24 cellular contexts compared by ENCODE assay signal in genomic region chr6:5855787-5856186, GRCh38.
DNase-seq lines count a peak whose midpoint lies in the region; ATAC-seq and TF ChIP-seq lines count a peak whose summit lies in the region.
"Had no signal": no experiment of that assay in that cellular context is flagged by ENCODE, and none has a peak within 500 bp of the region (broad histone marks: within the 10 kb centered on the region; RNA-seq: fewer than 3 reads in every experiment).

No MANE protein-coding gene starts in this region.

- no peak overlapping the region for H2BK5ac ChIP-seq in neuronal stem cell (ENCODE audit: low read length)

- H3K9me3 ChIP-seq in neuronal stem cell (replicated peaks in 1 of 2; ENCODE audit: control insufficient read depth in 2 of 2, insufficient read depth in 1 of 2, low read depth in 1 of 2, low read length in 2 of 2): no peaks in the 10 kb centered on the region
- H3K9me3 ChIP-seq: BE2C, SJSA1 had no signal

- no peak overlapping the region for H2AFZ ChIP-seq in neuronal stem cell (ENCODE audit: low read length)
- H2AFZ ChIP-seq: PC-9 had no signal

- H3K36me3 Mint-ChIP-seq in glutamatergic neuron (ENCODE audit: unreplicated experiment): peaks cover 5% of the 10 kb centered on the region

- no peak overlapping the region for H4K8ac ChIP-seq in neuronal stem cell (ENCODE audit: low read depth, low read length)

- WGBS in neuronal stem cell (ENCODE audit: extremely low coverage in 2 of 2, insufficient read length in 2 of 2, insufficient replicate concordance in 1 of 2), 2 donors: no CpG with 5 or more reads among the region's 3 CpGs

- peak overlapping the region; percentile 65 for H3K4me3 Mint-ChIP-seq in glutamatergic neuron (ENCODE audit: unreplicated experiment)

- no peak overlapping the region for H4K91ac ChIP-seq in neuronal stem cell (ENCODE audit: low read depth, low read length, poor library complexity)

- H3K4ac ChIP-seq in neuronal stem cell (ENCODE audit: low read length): no peak overlapping the region

- peaks cover 32% of the 10 kb centered on the region for H3K4me1 Mint-ChIP-seq in glutamatergic neuron (ENCODE audit: low read depth, unreplicated experiment)

- H3K79me1 ChIP-seq in neuronal stem cell (ENCODE audit: low read depth, low read length): no peaks in the 10 kb centered on the region

- H3K18ac ChIP-seq in neuronal stem cell (ENCODE audit: low read length): peak overlapping the region; percentile 76

- ATAC-seq in GM21717 (IDR thresholded peaks at IDR 0.05; ENCODE audit: unreplicated experiment) (no peak), left cardiac atrium (no peak)
- ATAC-seq: Right ventricle myocardium inferior had no signal

- H2BK120ac ChIP-seq in neuronal stem cell (ENCODE audit: low read depth, low read length): no peak overlapping the region

- no peak overlapping the region for H3K14ac ChIP-seq in neuronal stem cell (ENCODE audit: low read length)

- H3K4me1 ChIP-seq in neuronal stem cell (ENCODE audit: control insufficient read depth in 2 of 2, insufficient read depth in 1 of 2, low read depth in 1 of 2, low read length in 2 of 2): peaks cover 4 to 10% of the 10 kb centered on the region in 2 donors
- H3K4me1 ChIP-seq: BE2C, SJSA1 had no signal

- intact Hi-C loops in left cardiac atrium (cut with DNase I): no loop called here

- H3K27ac Mint-ChIP-seq in glutamatergic neuron (ENCODE audit: unreplicated experiment): peak overlapping the region; percentile 91

- H3K4me3 ChIP-seq in neuronal stem cell (ENCODE audit: low read length in 2 of 2): no peak overlapping the region
- H3K4me3 ChIP-seq: PC-9, SJSA1 had no signal

- DNase-seq in NCI-H1694 treated with DMSO at 0.1 percent for 48 hours (lab: John Stamatoyannopoulos, UW): peak; percentile 19
- DNase-seq in NCI-H1694 (lab: John Stamatoyannopoulos, UW): no peak
- peak; percentile 47 for DNase-seq in ELF-1 (ENCODE audit: low read depth, low spot score)
- DNase-seq in glutamatergic neuron: no peak
- DNase-seq in neuronal stem cell (ENCODE audit: low spot score): no peak
- DNase-seq in H4 (ENCODE audit: low spot score): no peak
- no peak for DNase-seq in left cardiac atrium
- DNase-seq: 8988T, ACHN, BE2C, Calu3, DMS53, GOT3, Karpas-422, NCI-H1092, NCI-H1436 treated with DMSO at 0.1 percent for 48 hours, NCI-H2029, NCI-H446 treated with DMSO at 0.1 percent for 48 hours, NCI-H526, PC-9, T-helper 1 cell had no signal

- peak overlapping the region; percentile 2 for H3K23ac ChIP-seq in neuronal stem cell (ENCODE audit: low read depth, low read length, poor library complexity)

- no peak overlapping the region for H3K9ac ChIP-seq in neuronal stem cell (ENCODE audit: low read depth, low read length, poor library complexity)

- peaks cover 11% of the 10 kb centered on the region for H3K27me3 Mint-ChIP-seq in glutamatergic neuron (ENCODE audit: unreplicated experiment)

- no peak overlapping the region for H2BK15ac ChIP-seq in neuronal stem cell (ENCODE audit: low read length)

- peak overlapping the region; percentile 59 for H2BK12ac ChIP-seq in neuronal stem cell (ENCODE audit: low read length)

- no peak overlapping the region for H3K4me2 ChIP-seq in neuronal stem cell (ENCODE audit: insufficient read depth, low read length, poor library complexity, severe bottlenecking)
- H3K4me2 ChIP-seq: PC-9 had no signal

- no peak for TF ChIP-seq CTCF in glutamatergic neuron (IDR thresholded peaks at IDR 0.05; ENCODE audit: partially characterized antibody, unreplicated experiment)

- no peaks in the 10 kb centered on the region for H3K36me3 ChIP-seq in neuronal stem cell (replicated peaks in 1 of 2; ENCODE audit: control insufficient read depth in 2 of 2, insufficient read depth in 2 of 2, low read length in 2 of 2)
- H3K36me3 ChIP-seq: BE2C, SJSA1 had no signal

- H2AK5ac ChIP-seq in neuronal stem cell (ENCODE audit: low read depth, low read length): peak overlapping the region; percentile 4

- H3K27ac ChIP-seq in neuronal stem cell (replicated peaks; ENCODE audit: low read length): peak overlapping the region; percentile 38
- H3K27ac ChIP-seq: PC-9, SJSA1 had no signal

- peaks cover 0 to 30% (median 0%) of the 10 kb centered on the region in 3 experiments for H3K27me3 ChIP-seq in neuronal stem cell (ENCODE audit: control insufficient read depth in 3 of 3, insufficient read depth in 3 of 3, low read depth in 1 of 3, low read length in 3 of 3)
- H3K27me3 ChIP-seq: BE2C, SJSA1 had no signal

- H3K9me3 Mint-ChIP-seq in glutamatergic neuron (ENCODE audit: unreplicated experiment): peaks cover 13% of the 10 kb centered on the region

Comparison
In these comparisons a context has a peak if more than half of its experiments do, and no peak if none do; other contexts are left out.
1. DNase-seq: peak in NCI-H1694 treated with DMSO at 0.1 percent for 48 hours (single experiment) and ELF-1 (single experiment); none in NCI-H1694 (single experiment), glutamatergic neuron (single experiment), neuronal stem cell (single experiment), H4 (single experiment) and left cardiac atrium (single experiment).